10 cellular contexts compared by ENCODE assay signal in genomic region chr17:18860161-18860972, GRCh38. TPM values are rescaled to one million over a fixed set of nuclear protein-coding genes. Genes with fewer than 3 reads are reported as not detected.
DNase-seq lines count a peak whose midpoint lies in the region; ATAC-seq, FAIRE-seq and TF ChIP-seq lines count a peak whose summit lies in the region.
"Had no signal": no experiment of that assay in that cellular context is flagged by ENCODE, and none has a peak within 500 bp of the region (broad histone marks: within the 10 kb centered on the region; RNA-seq: fewer than 3 reads in every experiment).

No MANE protein-coding gene starts in this region.

- peaks cover 13% of the 10 kb centered on the region for H3K4me1 ChIP-seq in GM12878 (ENCODE audit: control insufficient read depth, insufficient read depth, low read length)

- no peak for TF ChIP-seq POLR2A in GM12878 (IDR thresholded peaks at IDR 0.05; ENCODE audit: low read depth, low read length)

- H3K27me3 Mint-ChIP-seq in activated naive CD4-positive, alpha-beta T cell treated with anti-CD3 and anti-CD28 coated beads, Interleukin-2, amount 50 U/mL, for 24 hours = no peaks in the 10 kb centered on the region
- H3K27me3 Mint-ChIP-seq: dendritic cell treated with granulocyte-macrophage colony-stimulating factor and Interleukin-4, amounts not matched to agents 40 ng/mL and 50 ng/mL, for 4 days had no signal

- H3K36me3 Mint-ChIP-seq in activated naive CD4-positive, alpha-beta T cell treated with anti-CD3 and anti-CD28 coated beads, Interleukin-2, amount 50 U/mL, for 24 hours = no peaks in the 10 kb centered on the region

- H4K20me1 ChIP-seq in GM12878 (ENCODE audit: control insufficient read depth, insufficient read depth) = no peaks in the 10 kb centered on the region; the same call in 1 of the 2 replicates

- no peak for FAIRE-seq in GM12878 (lab: Jason Lieb, UNC)

- H3K9me3 Mint-ChIP-seq in activated naive CD4-positive, alpha-beta T cell treated with anti-CD3 and anti-CD28 coated beads, Interleukin-2, amount 50 U/mL, for 24 hours = no peaks in the 10 kb centered on the region
- H3K9me3 Mint-ChIP-seq: dendritic cell treated with granulocyte-macrophage colony-stimulating factor and Interleukin-4, amounts not matched to agents 40 ng/mL and 50 ng/mL, for 4 days had no signal

- no peak overlapping the region for H2AFZ ChIP-seq in GM12878 (ENCODE audit: control insufficient read depth, low read depth, low read length)

- peaks cover 58% of the 10 kb centered on the region for H3K79me2 ChIP-seq in GM12878 (ENCODE audit: control insufficient read depth, insufficient read depth, low read length)

- H3K9me3 ChIP-seq in GM12878 (replicated peaks; ENCODE audit: control insufficient read depth, insufficient read depth, low read length) = no peaks in the 10 kb centered on the region
- H3K9me3 ChIP-seq: SJSA1 had no signal

- TF ChIP-seq RAD21 in GM12878 (IDR thresholded peaks at IDR 0.05; ENCODE audit: insufficient read depth, low read depth, low read length) = 0 out of 2 replicates have a peak, but pooled peaks have one; percentile 7

- CTCF ChIA-PET in GM12878 (lab: Yijun Ruan, JAX) = interaction anchor here (0.9 to 1.8 kb wide), 6 partner anchors 10 to 235 kb away, joined by 3 to 8 read pairs (median 4); no protein-coding TSS in a partner anchor

- peak overlapping the region; percentile 90 for H3K9ac ChIP-seq in GM12878 (ENCODE audit: control insufficient read depth, insufficient read depth, low read length)

- H3K4me2 ChIP-seq in GM12878 (ENCODE audit: control insufficient read depth, insufficient read depth) = peak overlapping the region; percentile 73

- TF ChIP-seq EP300 in GM12878 (IDR thresholded peaks at IDR 0.05; ENCODE audit: borderline replicate concordance in 1 of 2, control insufficient read depth in 1 of 2, low read depth in 2 of 2, low read length in 2 of 2) = 0 out of 4 replicates have a peak, but pooled peaks of 1 of the 2 experiments have one; percentile 9

- peak overlapping the region; percentile 88 for H3K27ac ChIP-seq in GM12878 (ENCODE audit: control insufficient read depth, insufficient read depth)
- H3K27ac ChIP-seq: SJSA1 had no signal

- DNase-seq in activated naive CD4-positive, alpha-beta T cell treated with Interleukin-2 at 50 U/mL for 16 hours = no peak
- DNase-seq in GM12878 (ENCODE audit: low read depth, low spot score) (peak; percentile 79), superior temporal gyrus (ENCODE audit: extremely low spot score) (peak; percentile 14), NCI-H748 treated with DMSO at 0.1 percent for 48 hours (lab: John Stamatoyannopoulos, UW) (no peak), NCI-H82 (lab: John Stamatoyannopoulos, UW) (no peak)

- H3K4me3 ChIP-seq in GM12878 = peak overlapping the region; percentile 70
- H3K4me3 ChIP-seq: SJSA1 had no signal

- no TSS peak for BruUV-seq in GM12878 (replicated peaks; lab: Mats Ljungman, UMichigan)

- peaks cover 54% of the 10 kb centered on the region for H3K4me1 Mint-ChIP-seq in activated naive CD4-positive, alpha-beta T cell treated with anti-CD3 and anti-CD28 coated beads, Interleukin-2, amount 50 U/mL, for 24 hours

- peak overlapping the region; percentile 85 for H3K27ac Mint-ChIP-seq in activated naive CD4-positive, alpha-beta T cell treated with anti-CD3 and anti-CD28 coated beads, Interleukin-2, amount 50 U/mL, for 24 hours
- H3K27ac Mint-ChIP-seq: dendritic cell treated with granulocyte-macrophage colony-stimulating factor and Interleukin-4, amounts not matched to agents 40 ng/mL and 50 ng/mL, for 4 days had no signal

- intact Hi-C loops in GM12878 (cut with micrococcal nuclease; ENCODE audit: unreplicated experiment) = loop anchor here (2.0 kb wide), 2 partner anchors 40 to 62 kb away; no protein-coding TSS in a partner anchor

- SMC1A ChIA-PET in GM12878 (lab: Charles Lee; ENCODE audit: uncharacterized antibody, unreplicated experiment) = interaction anchor here (0.7 to 4.4 kb wide), 9 partner anchors 10 to 101 kb away, joined by 3 to 20 read pairs (median 9); no protein-coding TSS in a partner anchor

- ATAC-seq in HG03378 (IDR thresholded peaks at IDR 0.05; ENCODE audit: unreplicated experiment) (peak; percentile 48), GM12878 (peak; percentile 50), GM19035 (IDR thresholded peaks at IDR 0.05; ENCODE audit: unreplicated experiment) (no peak)

- peak overlapping the region; percentile 70 for H3K4me3 Mint-ChIP-seq in activated naive CD4-positive, alpha-beta T cell treated with anti-CD3 and anti-CD28 coated beads, Interleukin-2, amount 50 U/mL, for 24 hours
- H3K4me3 Mint-ChIP-seq: dendritic cell treated with granulocyte-macrophage colony-stimulating factor and Interleukin-4, amounts not matched to agents 40 ng/mL and 50 ng/mL, for 4 days had no signal

- H3K27me3 ChIP-seq in GM12878 (replicated peaks in 1 of 2; ENCODE audit: control insufficient read depth in 2 of 2, insufficient read depth in 2 of 2, low read length in 1 of 2) = no peaks in the 10 kb centered on the region
- H3K27me3 ChIP-seq: SJSA1 had no signal

- in situ Hi-C loops in GM12878 (cut with MboI) = loop anchor here (25.0 kb wide), 1 partner anchor 248 kb away; no protein-coding TSS in a partner anchor

- POLR2A ChIA-PET in GM12878 (lab: Charles Lee) = interaction anchor here (1.0 to 2.2 kb wide), 6 partner anchors 10 to 62 kb away, joined by 3 to 8 read pairs (median 4); no protein-coding TSS in a partner anchor

- TF ChIP-seq CTCF in GM12878 (IDR thresholded peaks at IDR 0.05 in 2 of 3, conservative IDR thresholded peaks at IDR 0.05 in 1 of 3; ENCODE audit: control insufficient read depth in 2 of 3, extremely low read depth in 1 of 3, insufficient read depth in 1 of 3, low read depth in 3 of 3, low read length in 3 of 3) = no peak

- WGBS in GM12878 (ENCODE audit: insufficient coverage, insufficient replicate concordance, low lambda C conversion rate, missing lambda C conversion rate) = 30% methylated on average over 9 of the region's 9 CpGs

- peaks cover 0 to 4% of the 10 kb centered on the region in 2 experiments; a peak in 1 of 4 replicates for H3K36me3 ChIP-seq in GM12878 (ENCODE audit: control insufficient read depth in 2 of 2, insufficient read depth in 2 of 2, low read length in 1 of 2)

- RAD21 ChIA-PET in GM12878 (lab: Charles Lee; ENCODE audit: unreplicated experiment) = interaction anchor here (0.9 to 4.3 kb wide), 8 partner anchors 12 to 101 kb away, joined by 3 to 28 read pairs (median 7); no protein-coding TSS in a partner anchor

TF ChIP-seq in GM12878, 131 proteins besides CTCF, POLR2A, EP300 and RAD21 (continues in another document):
- TF ChIP-seq SMAD1 (IDR thresholded peaks at IDR 0.05; ENCODE audit: low read depth, partially characterized antibody) = peak; percentile 11
- peak in 1 of 2 experiments; percentile 42; a peak in 1 of 4 replicates for TF ChIP-seq BHLHE40 (IDR thresholded peaks at IDR 0.05; ENCODE audit: borderline replicate concordance in 1 of 2, low read depth in 2 of 2, low read length in 1 of 2)
- TF ChIP-seq CREM (IDR thresholded peaks at IDR 0.05; ENCODE audit: low read depth) = peak; percentile 58; the same call in 1 of the 2 replicates
- TF ChIP-seq IKZF1 (conservative IDR thresholded peaks at IDR 0.05) = peak; percentile 69
- no peak for TF ChIP-seq KLF5 (IDR thresholded peaks at IDR 0.05; ENCODE audit: partially characterized antibody)
- TF ChIP-seq HCFC1 (IDR thresholded peaks at IDR 0.05; ENCODE audit: low read length) = no peak
- TF ChIP-seq BRCA1 (IDR thresholded peaks at IDR 0.05; ENCODE audit: low read depth, low read length) = no peak
- peak; percentile 64; the same call in 1 of the 2 replicates for TF ChIP-seq ZBED1 (IDR thresholded peaks at IDR 0.05; ENCODE audit: borderline replicate concordance)
- no peak for TF ChIP-seq RCOR1 (conservative IDR thresholded peaks at IDR 0.05; ENCODE audit: low read depth, low read length)

RNA-seq across cellular contexts. Expression of gene PRPSAP2, which starts 2.4 kb away (rescaled TPM):
- total RNA-seq in GM12878 (2013; cell fraction: nucleolus; rRNA removed) = 138 and 141 TPM in 2 replicates
- total RNA-seq in GM12878 (2014; rRNA removed) (96.8 and 113 TPM in 2 replicates), GM12878 (2014; rRNA removed; fragmentation: Illumina TruSeq; extraction: Trizol) (82.4 and 83.5 TPM in 2 replicates), GM12878 (2021) (62.8 and 66.6 TPM in 2 replicates)
- 43.0 TPM for polyA plus RNA-seq in GM12878 (2011; ENCODE audit: low read depth)
- polyA plus RNA-seq in GM12878 (2011; rRNA removed) (102 and 157 TPM in 2 replicates), GM12878 (2014; fragmentation: Illumina TruSeq; extraction: Trizol) (84.0 and 109 TPM in 2 replicates), GM12878 (2014; fragmentation: Nextera tagmentation; extraction: Ambion mirVana) (10 to 100 TPM; 33.2 to 57.4 TPM), GM12878 (2014; rRNA removed) (72.7 and 82.3 TPM in 2 replicates), GM12878 (2016; fragmentation: Nextera tagmentation; extraction: Ambion mirVana) (10 to 100 TPM; 97.7 to 99.9 TPM)
- 63.2 and 70.0 TPM in 2 replicates for polyA plus RNA-seq in GM12878 (2011; cell fraction: cytosol; rRNA removed)
- 46.5 and 48.6 TPM in 2 replicates for polyA plus RNA-seq in GM12878 (2011; cell fraction: nucleus; rRNA removed)
- 52.2 and 61.1 TPM in 2 replicates for polyA plus RNA-seq in GM12878 (2012)
- 102 and 122 TPM in 2 replicates for polyA minus RNA-seq in GM12878 (2011; rRNA and poly(A)+ RNA removed)
- polyA minus RNA-seq in GM12878 (2011; cell fraction: cytosol; rRNA and poly(A)+ RNA removed) = 48.9 and 67.8 TPM in 2 replicates
- 43.5 and 48.1 TPM in 2 replicates for polyA minus RNA-seq in GM12878 (2011; cell fraction: nucleus; rRNA and poly(A)+ RNA removed)

Comparison
In these comparisons a context has a peak if more than half of its experiments do, and no peak if none do; other contexts are left out.
1. DNase-seq: peak in GM12878 (single experiment) and superior temporal gyrus (single experiment); none in activated naive CD4-positive, alpha-beta T cell treated with Interleukin-2 at 50 U/mL for 16 hours (single experiment), NCI-H748 treated with DMSO at 0.1 percent for 48 hours (single experiment) and NCI-H82 (single experiment).